ENCODE assay signal across 19 cellular contexts in the genomic region with DNA sequence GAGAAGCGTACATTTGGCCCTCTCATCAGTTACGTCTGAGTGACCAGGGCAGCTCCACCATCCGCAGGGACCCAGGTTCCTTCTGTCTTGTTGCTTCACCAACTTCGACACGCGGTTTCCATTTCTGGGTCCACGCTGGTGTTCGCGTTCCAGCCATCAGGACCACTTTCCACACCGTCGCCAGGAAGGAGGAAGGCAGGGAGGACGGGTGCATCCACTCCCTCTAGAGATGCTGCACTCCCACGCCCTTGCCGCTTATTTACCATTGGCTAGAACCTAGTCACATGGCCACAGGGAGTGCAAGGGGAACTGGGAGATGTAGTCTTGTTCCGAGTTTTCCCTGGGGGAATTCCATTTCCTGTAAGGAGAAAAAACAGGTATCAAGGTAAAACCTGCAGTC. TPM values are rescaled to one million over a fixed set of nuclear protein-coding genes. Genes with fewer than 3 reads are reported as not detected.
DNase-seq lines count a peak whose midpoint lies in the region; ATAC-seq and TF ChIP-seq lines count a peak whose summit lies in the region.
"Had no signal": no experiment of that assay in that cellular context is flagged by ENCODE, and none has a peak within 500 bp of the region (broad histone marks: within the 10 kb centered on the region; RNA-seq: fewer than 3 reads in every experiment).

No MANE protein-coding gene starts in this region.

- H3K79me1 ChIP-seq in trophoblast cell (ENCODE audit: low read length): no peaks in the 10 kb centered on the region

- no peak overlapping the region for H3K14ac ChIP-seq in trophoblast cell (ENCODE audit: low read length)

- no peaks in the 10 kb centered on the region for H4K20me1 ChIP-seq in hepatocyte (ENCODE audit: insufficient read depth, poor library complexity, severe bottlenecking)

- H3K4me3 ChIP-seq in trophoblast cell (ENCODE audit: low read depth, low read length) (no peak overlapping the region), hepatocyte (no peak overlapping the region)
- H3K4me3 ChIP-seq: breast epithelium, dorsolateral prefrontal cortex, prostate gland, tibial nerve had no signal

- no peak overlapping the region for H3K23ac ChIP-seq in trophoblast cell (ENCODE audit: low read length)

- H3K36me3 ChIP-seq in trophoblast cell (ENCODE audit: control insufficient read depth in 1 of 2, insufficient read depth in 2 of 2, low read length in 2 of 2) (no peaks in the 10 kb centered on the region), hepatocyte (replicated peaks; ENCODE audit: insufficient read depth, low read depth) (no peaks in the 10 kb centered on the region)
- H3K36me3 ChIP-seq: breast epithelium, prostate gland, tibial nerve had no signal

- WGBS in trophoblast cell (ENCODE audit: extremely low coverage, insufficient coverage, insufficient read length): no CpG with 5 or more reads among the region's 15 CpGs
- 88% methylated on average over 15 of the region's 15 CpGs for WGBS in hepatocyte (ENCODE audit: low lambda C conversion rate, missing lambda C conversion rate)

- TF ChIP-seq CTCF in hepatocyte (IDR thresholded peaks at IDR 0.05; ENCODE audit: poor library complexity): no peak

- H2BK120ac ChIP-seq in trophoblast cell (ENCODE audit: insufficient read depth, low read length, poor library complexity): no peak overlapping the region

- H3K9me3 ChIP-seq in trophoblast cell (ENCODE audit: insufficient read depth, low read depth, low read length) (no peaks in the 10 kb centered on the region), hepatocyte (ENCODE audit: low read depth) (no peaks in the 10 kb centered on the region)
- H3K9me3 ChIP-seq: breast epithelium, prostate gland, tibial nerve had no signal

- H2AFZ ChIP-seq in trophoblast cell (ENCODE audit: insufficient read depth, low read length, poor library complexity) (no peak overlapping the region), hepatocyte (no peak overlapping the region)

- H4K12ac ChIP-seq in trophoblast cell (ENCODE audit: low read depth, low read length): no peak overlapping the region

- no peak overlapping the region for H3K18ac ChIP-seq in trophoblast cell (ENCODE audit: low read length)

- peak; percentile 30 for DNase-seq in NCI-H2029 (lab: John Stamatoyannopoulos, UW)
- no peak for DNase-seq in NCI-H2029 treated with DMSO at 0.1 percent for 48 hours (lab: John Stamatoyannopoulos, UW)
- DNase-seq in NCI-H2171 treated with DMSO at 0.1 percent for 48 hours (lab: John Stamatoyannopoulos, UW): peak; percentile 33
- DNase-seq in cerebellar cortex (ENCODE audit: low spot score): peak; percentile 11
- DNase-seq in trophoblast cell: peak; percentile 19 to 60
- no peak for DNase-seq in DMS79 (lab: John Stamatoyannopoulos, UW)
- DNase-seq in hepatocyte (ENCODE audit: low spot score): no peak
- DNase-seq: activated CD8-positive, alpha-beta T cell treated with anti-CD3 and anti-CD28 coated beads for 36 hours; activated naive CD8-positive, alpha-beta T cell treated with anti-CD3 and anti-CD28 coated beads, Interleukin-2, amount 50 U/mL, for 24 hours; activated T-cell treated with anti-CD3 and anti-CD28 coated beads, Interleukin-2, amount 50 U/mL, for 72 hours; dorsolateral prefrontal cortex; natural killer cell; NCI-H187; NCI-H524 treated with DMSO at 0.1 percent for 48 hours had no signal

- H3K27me3 ChIP-seq in trophoblast cell (ENCODE audit: insufficient read depth, low read length) (no peaks in the 10 kb centered on the region), hepatocyte (no peaks in the 10 kb centered on the region)
- H3K27me3 ChIP-seq: breast epithelium, dorsolateral prefrontal cortex, tibial nerve had no signal

- H2BK5ac ChIP-seq in trophoblast cell (ENCODE audit: low read depth, low read length, poor library complexity): no peak overlapping the region

- no peaks in the 10 kb centered on the region for H3K9me2 ChIP-seq in hepatocyte (replicated peaks; ENCODE audit: insufficient read depth)

- H3K4me1 ChIP-seq in trophoblast cell (ENCODE audit: control insufficient read depth in 1 of 2, insufficient read depth in 2 of 2, low read length in 2 of 2): peaks cover 0 to 2% of the 10 kb centered on the region in 2 experiments
- no peaks in the 10 kb centered on the region for H3K4me1 ChIP-seq in hepatocyte (ENCODE audit: insufficient read depth)
- H3K4me1 ChIP-seq: prostate gland had no signal

- no peak overlapping the region for H4K8ac ChIP-seq in trophoblast cell (ENCODE audit: low read depth, low read length)

- H4K91ac ChIP-seq in trophoblast cell (ENCODE audit: low read depth, low read length): no peak overlapping the region

- no peak overlapping the region for H3K9ac ChIP-seq in trophoblast cell (ENCODE audit: low read length)

- ATAC-seq in HG02759 (IDR thresholded peaks at IDR 0.05; ENCODE audit: unreplicated experiment): no peak
- ATAC-seq: activated CD8-positive, alpha-beta T cell treated with anti-CD3 and anti-CD28 coated beads for 36 hours; activated naive CD8-positive, alpha-beta T cell treated with anti-CD3 and anti-CD28 coated beads, Interleukin-2, amount 50 U/mL, for 24 hours; activated T-cell treated with anti-CD3 and anti-CD28 coated beads, Interleukin-2, amount 50 U/mL, for 72 hours; natural killer cell; stimulated activated effector memory CD8-positive, alpha-beta T cell treated with anti-CD3 and anti-CD28 coated beads, Interleukin-12 subunit alpha, Interleukin-12 subunit beta, amount 100 ng/mL, for 72 hours had no signal

- H3K4ac ChIP-seq in trophoblast cell (ENCODE audit: low read depth, low read length): no peak overlapping the region

- no peak overlapping the region for H2BK12ac ChIP-seq in trophoblast cell (ENCODE audit: low read length)

- H3K79me2 ChIP-seq in trophoblast cell (ENCODE audit: control insufficient read depth, insufficient read depth, low read length, poor library complexity) (no peaks in the 10 kb centered on the region), hepatocyte (no peaks in the 10 kb centered on the region)

- H3K4me2 ChIP-seq in trophoblast cell (ENCODE audit: low read length): no peak overlapping the region
- no peak overlapping the region for H3K4me2 ChIP-seq in hepatocyte

- no peak overlapping the region for H2AK5ac ChIP-seq in trophoblast cell (ENCODE audit: low read length)

- no peak overlapping the region for H3K27ac ChIP-seq in trophoblast cell (ENCODE audit: low read depth, low read length)
- no peak overlapping the region for H3K27ac ChIP-seq in hepatocyte
- H3K27ac ChIP-seq: dorsolateral prefrontal cortex, prostate gland had no signal

RNA-seq across cellular contexts. Expression of a gene that starts 33.2 kb away (rescaled TPM):
- polyA plus RNA-seq in trophoblast cell (2013): 31.3 and 32.6 TPM in 2 replicates
- total RNA-seq in hepatocyte: 32.8 and 34.7 TPM in 2 replicates
- polyA plus RNA-seq in hepatocyte: 28.7 and 34.1 TPM in 2 replicates

Comparison
In these comparisons a context has a peak if more than half of its experiments do, and no peak if none do; other contexts are left out.
1. DNase-seq: peak in NCI-H2029 (single experiment), NCI-H2171 treated with DMSO at 0.1 percent for 48 hours (single experiment), cerebellar cortex (single experiment) and trophoblast cell (2 of 2); none in NCI-H2029 treated with DMSO at 0.1 percent for 48 hours (single experiment), DMS79 (single experiment) and hepatocyte (single experiment).